ENCODE assay signal across 23 cellular contexts in the genomic region with DNA sequence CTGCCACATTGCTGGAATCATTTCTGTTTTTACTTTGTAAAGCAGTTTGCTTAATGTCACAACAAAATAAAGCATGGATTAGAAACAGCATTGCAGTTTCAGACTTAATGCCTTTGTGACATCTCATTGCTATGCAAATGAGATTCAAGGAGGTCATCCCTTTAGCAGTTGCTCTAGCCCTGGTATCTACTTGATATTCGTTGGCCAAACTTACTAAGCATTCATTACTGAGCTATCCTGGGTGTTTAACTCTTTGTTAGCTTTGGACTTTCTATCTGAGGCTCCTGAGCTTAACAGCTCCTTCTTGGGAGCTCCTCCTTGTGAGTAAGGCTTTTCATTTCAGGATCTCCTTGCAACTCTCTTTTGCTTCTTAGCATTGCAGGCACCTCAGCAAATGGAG. TPM values are rescaled to one million over a fixed set of nuclear protein-coding genes. Genes with fewer than 3 reads are reported as not detected.
DNase-seq lines count a peak whose midpoint lies in the region; ATAC-seq lines count a peak whose summit lies in the region.
"Had no signal": no experiment of that assay in that cellular context is flagged by ENCODE, and none has a peak within 500 bp of the region (broad histone marks: within the 10 kb centered on the region; RNA-seq: fewer than 3 reads in every experiment).

No MANE protein-coding gene starts in this region.

- DNase-seq in H7 = peak; percentile 14
- peak; percentile 27 for DNase-seq in astrocyte of the hippocampus (ENCODE audit: low read depth, low spot score)
- DNase-seq in iPS-NIHi7 (ENCODE audit: extremely low spot score) = peak; percentile 24
- DNase-seq in pons (ENCODE audit: low spot score) = peak; percentile 4
- no peak for DNase-seq in NCI-H2029 (lab: John Stamatoyannopoulos, UW)
- DNase-seq in NCI-H2227 treated with DMSO at 0.1 percent for 48 hours (lab: John Stamatoyannopoulos, UW) = no peak
- DNase-seq: AML-193; CD4-positive, alpha-beta memory T cell; COR-L47; DMS53; KBM-7; MV-4-11; NCI-H1105; NCI-H1436 treated with DMSO at 0.1 percent for 48 hours; NCI-H187 treated with DMSO at 0.1 percent for 48 hours; NCI-H2107; NCI-H446; NCI-H524 treated with DMSO at 0.1 percent for 48 hours; Right ventricle myocardium superior; RPMI8226 had no signal

- no peaks in the 10 kb centered on the region for H3K27me3 ChIP-seq in H7 (ENCODE audit: control insufficient read depth, insufficient read depth, low read length)
- H3K27me3 ChIP-seq: BLaER1 treated with 17β-estradiol and CSF1 and Interleukin-3, amounts not matched to agents 10 nM and 100 nM; SJSA1 had no signal

- no peaks in the 10 kb centered on the region for H3K36me3 ChIP-seq in H7 (replicated peaks; ENCODE audit: control insufficient read depth, insufficient read depth, low read length)
- H3K36me3 ChIP-seq: BLaER1 treated with 17β-estradiol and CSF1 and Interleukin-3, amounts not matched to agents 10 nM and 100 nM; SJSA1 had no signal

- H3K4me3 ChIP-seq in H7 (ENCODE audit: insufficient read depth, low read depth, low read length) = no peak overlapping the region
- H3K4me3 ChIP-seq: BLaER1 treated with 17β-estradiol and CSF1 and Interleukin-3, amounts not matched to agents 10 nM and 100 nM; SJSA1 had no signal

- ATAC-seq in GM18502 (IDR thresholded peaks at IDR 0.05; ENCODE audit: poor library complexity, unreplicated experiment) = no peak

RNA-seq across cellular contexts. Expression of a gene that starts 16.3 kb away (rescaled TPM):
- total RNA-seq in H7 (2014; rRNA removed; shearing (Covaris generic)) = 8.5 and 10.7 TPM in 2 replicates
- total RNA-seq: CD4-positive, alpha-beta memory T cell had no signal

Comparison
In these comparisons a context has a peak if more than half of its experiments do, and no peak if none do; other contexts are left out.
1. DNase-seq: peak in H7 (single experiment), astrocyte of the hippocampus (single experiment), iPS-NIHi7 (single experiment) and pons (single experiment); none in NCI-H2029 (single experiment) and NCI-H2227 treated with DMSO at 0.1 percent for 48 hours (single experiment).